ENCODE assay signal across 16 cellular contexts in genomic region chr3:186596568-186597287, GRCh38. TPM values are rescaled to one million over a fixed set of nuclear protein-coding genes. Genes with fewer than 3 reads are reported as not detected.
DNase-seq lines count a peak whose midpoint lies in the region; ATAC-seq and TF ChIP-seq lines count a peak whose summit lies in the region.
"Had no signal": no experiment of that assay in that cellular context is flagged by ENCODE, and none has a peak within 500 bp of the region (broad histone marks: within the 10 kb centered on the region; RNA-seq: fewer than 3 reads in every experiment).

No MANE protein-coding gene starts in this region.

- no peaks in the 10 kb centered on the region for H3K4me1 ChIP-seq in upper lobe of left lung

- no peak overlapping the region for H3K4me3 Mint-ChIP-seq in activated T-cell treated with anti-CD3 and anti-CD28 coated beads, Interleukin-2, amount 50 U/mL, for 24 hours
- H3K4me3 Mint-ChIP-seq: T-helper 17 cell had no signal

- DNase-seq in activated T-cell treated with anti-CD3 and anti-CD28 coated beads, Interleukin-2, amount 50 U/mL, for 24 hours = no peak
- DNase-seq in activated T-cell treated with anti-CD3 and anti-CD28 coated beads for 4 hours (no peak), astrocyte of the hippocampus (ENCODE audit: low read depth, low spot score) (peak; percentile 61), iris pigment epithelial cell (ENCODE audit: low read depth) (peak; percentile 39), upper lobe of left lung (peak in 1 of 2 donors; percentile 77), dedifferentiated amniotic fluid mesenchymal stem cell (ENCODE audit: extremely low spot score) (no peak), GM10248 (ENCODE audit: extremely low spot score) (no peak), SHP77 treated with DMSO at 0.1 percent for 48 hours (lab: John Stamatoyannopoulos, UW) (no peak)
- DNase-seq: activated effector memory CD4-positive, alpha-beta T cell treated with Interleukin-2 at 50 U/mL for 16 hours; head of caudate nucleus; NCI-H510A treated with DMSO at 0.1 percent for 48 hours; substantia nigra; T-helper 17 cell had no signal

- no peaks in the 10 kb centered on the region for H3K9me3 Mint-ChIP-seq in activated T-cell treated with anti-CD3 and anti-CD28 coated beads, Interleukin-2, amount 50 U/mL, for 24 hours

- no peak overlapping the region for H3K27ac ChIP-seq in upper lobe of left lung
- H3K27ac ChIP-seq: A549, skin epidermis had no signal

- peaks cover 3% of the 10 kb centered on the region for H3K27me3 Mint-ChIP-seq in activated T-cell treated with anti-CD3 and anti-CD28 coated beads, Interleukin-2, amount 50 U/mL, for 24 hours

- CTCF ChIA-PET in GM10248 (lab: Yijun Ruan, JAX) = interaction anchor here (0.7 to 17.4 kb wide), 3 partner anchors 10 to 620 kb away, joined by 3 to 155 read pairs (median 3); partner anchors contain the start of gene AHSG

- POLR2A ChIA-PET in GM10248 (lab: Yijun Ruan, JAX) = interaction anchor here (0.6 to 0.7 kb wide), 2 partner anchors 29 to 186 kb away, joined by 3 to 4 read pairs; no protein-coding TSS in a partner anchor

- no peaks in the 10 kb centered on the region for H3K36me3 ChIP-seq in upper lobe of left lung

- TF ChIP-seq POLR2A in upper lobe of left lung (IDR thresholded peaks at IDR 0.05) = no peak

- no peaks in the 10 kb centered on the region for H3K9me3 ChIP-seq in upper lobe of left lung
- H3K9me3 ChIP-seq: A549 had no signal

- WGBS in upper lobe of left lung, 2 donors = 55 to 63% methylated on average over 17 of the region's 17 CpGs

- H3K27ac Mint-ChIP-seq in activated T-cell treated with anti-CD3 and anti-CD28 coated beads, Interleukin-2, amount 50 U/mL, for 24 hours = peak overlapping the region; percentile 13
- H3K27ac Mint-ChIP-seq: T-helper 17 cell had no signal

- no peaks in the 10 kb centered on the region for H3K36me3 Mint-ChIP-seq in activated T-cell treated with anti-CD3 and anti-CD28 coated beads, Interleukin-2, amount 50 U/mL, for 24 hours (ENCODE audit: low read depth)

- TF ChIP-seq EP300 in upper lobe of left lung (IDR thresholded peaks at IDR 0.05) = no peak

- ATAC-seq in upper lobe of left lung (ENCODE audit: low FRiP score in 2 of 2) = peak; percentile 41 to 65
- ATAC-seq: A549, T-helper 17 cell had no signal

- no peak overlapping the region for H3K4me3 ChIP-seq in upper lobe of left lung
- H3K4me3 ChIP-seq: A549, skin epidermis had no signal

- no peaks in the 10 kb centered on the region for H3K27me3 ChIP-seq in upper lobe of left lung

- TF ChIP-seq CTCF in upper lobe of left lung (IDR thresholded peaks at IDR 0.05) = no peak
- no peak for TF ChIP-seq CTCF in GM10248 (IDR thresholded peaks at IDR 0.05; ENCODE audit: control extremely low read depth, extremely low read depth, low read depth, missing control alignments)

- no peaks in the 10 kb centered on the region for H3K4me1 Mint-ChIP-seq in activated T-cell treated with anti-CD3 and anti-CD28 coated beads, Interleukin-2, amount 50 U/mL, for 24 hours (ENCODE audit: low read depth)

RNA-seq across cellular contexts. Expression of gene AHSG, which starts 16.1 kb away (rescaled TPM):
- 1 to 10 TPM in 2 of 6 donors, not detected in 4; 1.1 to 1.5 TPM for total RNA-seq in upper lobe of left lung
- total RNA-seq: RPMI7951, T-helper 17 cell had no signal

RNA-seq across cellular contexts. Expression of gene DNAJB11, which starts 26.2 kb away (rescaled TPM):
- 10 to 100 TPM; 10.5 to 52.7 (median 38.9) TPM for total RNA-seq in upper lobe of left lung

RNA-seq across cellular contexts. Expression of gene TBCCD1, which starts 29.6 kb away (rescaled TPM):
- total RNA-seq in upper lobe of left lung = 10 to 100 TPM in 5 of 6 donors, 1 to 10 TPM in 1; 8.3 to 20.4 (median 11.0) TPM

RNA-seq across cellular contexts. Expression of gene FETUB, which starts 43.5 kb away (rescaled TPM):
- not detected for total RNA-seq in upper lobe of left lung
- total RNA-seq: RPMI7951, T-helper 17 cell had no signal

RNA-seq across cellular contexts. Expression of gene CRYGS, which starts 52.5 kb away (rescaled TPM):
- 1 to 10 TPM; 2.7 to 9.4 (median 3.2) TPM for total RNA-seq in upper lobe of left lung

Comparison
In these comparisons a context has a peak if more than half of its experiments do, and no peak if none do; other contexts are left out.
1. DNase-seq: peak in astrocyte of the hippocampus (single experiment) and iris pigment epithelial cell (single experiment); none in activated T-cell treated with anti-CD3 and anti-CD28 coated beads, Interleukin-2, amount 50 U/mL, for 24 hours (single experiment), activated T-cell treated with anti-CD3 and anti-CD28 coated beads for 4 hours (single experiment), dedifferentiated amniotic fluid mesenchymal stem cell (single experiment), GM10248 (single experiment) and SHP77 treated with DMSO at 0.1 percent for 48 hours (single experiment).